ENCODE assay signal across 2 cellular contexts in the genomic region with DNA sequence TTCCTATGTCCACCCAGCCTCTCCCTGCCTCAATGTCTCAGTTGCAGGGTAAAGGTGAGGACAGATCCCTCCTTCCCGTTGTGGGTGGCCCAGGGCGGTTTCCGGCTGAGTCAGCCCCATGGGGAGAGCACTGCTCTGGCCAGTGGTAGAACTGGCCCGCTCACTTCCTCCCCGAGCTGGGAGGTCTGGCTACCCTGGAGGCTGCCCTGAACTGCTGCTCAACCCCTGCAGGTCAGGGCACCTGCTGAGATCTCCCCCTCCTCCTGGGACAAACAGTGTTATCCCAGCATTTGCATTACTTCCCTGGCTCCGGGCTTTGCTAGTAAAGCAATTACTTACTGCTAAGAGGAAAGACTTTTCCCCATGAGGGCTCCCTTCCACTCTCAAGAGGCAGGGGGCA.
A peak's percentile ranks its signal among the peaks of the same experiment; 100 is the strongest.
TF ChIP-seq lines count a peak whose summit lies in the region.

No MANE protein-coding gene starts in this region.

TF ChIP-seq in IMR-90, 13 proteins besides CTCF, POLR2A, EP300 and RAD21:
- TF ChIP-seq SMC3 (IDR thresholded peaks at IDR 0.05; ENCODE audit: low read depth, low read length) (no peak), MXI1 (IDR thresholded peaks at IDR 0.05; ENCODE audit: borderline replicate concordance, low read depth, low read length) (no peak), MAZ (IDR thresholded peaks at IDR 0.05; ENCODE audit: borderline replicate concordance, low read depth, low read length) (no peak), CHD1 (IDR thresholded peaks at IDR 0.05; ENCODE audit: low read depth, low read length) (no peak), MAFK (IDR thresholded peaks at IDR 0.05; ENCODE audit: low read depth, low read length) (no peak), RCOR1 (IDR thresholded peaks at IDR 0.05; ENCODE audit: insufficient replicate concordance, low read length) (no peak), NFE2L2 (IDR thresholded peaks at IDR 0.05; ENCODE audit: low read depth, low read length) (no peak), CEBPB (IDR thresholded peaks at IDR 0.05; ENCODE audit: low read depth, low read length) (no peak), BHLHE40 (IDR thresholded peaks at IDR 0.05; ENCODE audit: low read depth, low read length) (no peak), RFX5 (IDR thresholded peaks at IDR 0.05; ENCODE audit: low read depth, low read length) (no peak), FOS (IDR thresholded peaks at IDR 0.05; ENCODE audit: low read depth, low read length) (no peak)
- TF ChIP-seq, protein P1, sequence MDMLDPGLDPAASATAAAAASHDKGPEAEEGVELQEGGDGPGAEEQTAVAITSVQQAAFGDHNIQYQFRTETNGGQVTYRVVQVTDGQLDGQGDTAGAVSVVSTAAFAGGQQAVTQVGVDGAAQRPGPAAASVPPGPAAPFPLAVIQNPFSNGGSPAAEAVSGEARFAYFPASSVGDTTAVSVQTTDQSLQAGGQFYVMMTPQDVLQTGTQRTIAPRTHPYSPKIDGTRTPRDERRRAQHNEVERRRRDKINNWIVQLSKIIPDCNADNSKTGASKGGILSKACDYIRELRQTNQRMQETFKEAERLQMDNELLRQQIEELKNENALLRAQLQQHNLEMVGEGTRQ (IDR thresholded peaks at IDR 0.05; ENCODE audit: low read depth, low read length) = no peak
- TF ChIP-seq, protein P2, sequence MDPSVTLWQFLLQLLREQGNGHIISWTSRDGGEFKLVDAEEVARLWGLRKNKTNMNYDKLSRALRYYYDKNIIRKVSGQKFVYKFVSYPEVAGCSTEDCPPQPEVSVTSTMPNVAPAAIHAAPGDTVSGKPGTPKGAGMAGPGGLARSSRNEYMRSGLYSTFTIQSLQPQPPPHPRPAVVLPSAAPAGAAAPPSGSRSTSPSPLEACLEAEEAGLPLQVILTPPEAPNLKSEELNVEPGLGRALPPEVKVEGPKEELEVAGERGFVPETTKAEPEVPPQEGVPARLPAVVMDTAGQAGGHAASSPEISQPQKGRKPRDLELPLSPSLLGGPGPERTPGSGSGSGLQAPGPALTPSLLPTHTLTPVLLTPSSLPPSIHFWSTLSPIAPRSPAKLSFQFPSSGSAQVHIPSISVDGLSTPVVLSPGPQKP (IDR thresholded peaks at IDR 0.05; ENCODE audit: borderline replicate concordance, low read depth, low read length) = no peak
TF ChIP-seq in IMR-90: peak in this region for 0.

TF ChIP-seq in H1, 55 proteins besides CTCF, POLR2A, EP300 and RAD21:
- TF ChIP-seq GTF2F1 (IDR thresholded peaks at IDR 0.05; ENCODE audit: borderline replicate concordance, low read depth, low read length) (no peak), KDM1A (IDR thresholded peaks at IDR 0.05; ENCODE audit: borderline replicate concordance, low read length) (peak; percentile 51; the same call in 1 of the 2 replicates)
TF ChIP-seq in H1: peak in this region for 1.
